Comparison of ENCODE assay signal across 14 cellular contexts in the genomic region with DNA sequence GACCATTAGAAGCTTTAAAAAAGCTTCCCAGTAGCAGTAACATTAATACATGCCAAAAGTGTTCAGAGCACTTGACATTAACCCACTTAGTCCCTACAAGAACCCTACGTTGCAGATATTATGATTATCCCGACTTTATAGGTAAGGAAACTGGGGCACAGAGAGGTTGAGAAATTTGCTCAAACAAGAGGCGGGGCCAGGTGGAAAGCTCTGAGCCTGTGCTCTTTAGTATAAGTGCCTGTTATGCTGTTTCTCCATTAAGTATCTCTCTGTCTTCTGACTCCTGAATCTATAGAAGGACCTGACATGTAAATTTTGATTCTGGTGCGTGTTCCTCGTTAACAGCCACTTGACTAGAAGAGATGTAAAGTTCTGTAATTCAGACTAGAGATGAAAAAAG.
"Had no signal": no experiment of that assay in that cellular context is flagged by ENCODE, and none has a peak within 500 bp of the region (broad histone marks: within the 10 kb centered on the region; RNA-seq: fewer than 3 reads in every experiment).

No MANE protein-coding gene starts in this region.

- H3K27me3 Mint-ChIP-seq: activated CD4-positive, alpha-beta memory T cell treated with anti-CD3 and anti-CD28 coated beads, Interleukin-2, amount 10 ng/mL, durations not matched to agents 7 days and 5 days; dendritic cell treated with granulocyte-macrophage colony-stimulating factor and Interleukin-4, amounts not matched to agents 40 ng/mL and 50 ng/mL, for 4 days had no signal

- H3K9me3 ChIP-seq: mucosa of descending colon, right lobe of liver, suprapubic skin had no signal

- H3K27me3 ChIP-seq: right lobe of liver, suprapubic skin had no signal

- DNase-seq: activated CD8-positive, alpha-beta memory T cell treated with anti-CD3 and anti-CD28 coated beads, Interleukin-2, amount 50 U/mL, for 48 hours; endodermal cell; hypothalamus; left cardiac atrium; nephron progenitor cell; psoas muscle; right lobe of liver; stimulated activated CD4-positive, alpha-beta T cell treated with anti-CD3 and anti-CD28 coated beads, Interleukin-12 subunit alpha, Interleukin-12 subunit beta, amount 100 ng/mL, for 4 hours; stimulated activated CD4-positive, alpha-beta T cell treated with anti-CD3 and anti-CD28 coated beads, Interleukin-2, amount 100 ng/mL, for 48 hours had no signal

- H3K27ac ChIP-seq: right lobe of liver, suprapubic skin had no signal

- ATAC-seq: left cardiac atrium, psoas muscle had no signal

- H3K4me3 ChIP-seq: mucosa of descending colon, right lobe of liver, suprapubic skin had no signal

- H3K4me1 ChIP-seq: right lobe of liver had no signal

- H3K4me3 Mint-ChIP-seq: activated CD4-positive, alpha-beta memory T cell treated with anti-CD3 and anti-CD28 coated beads, Interleukin-2, amount 10 ng/mL, durations not matched to agents 7 days and 5 days; activated naive CD4-positive, alpha-beta T cell treated with anti-CD3 and anti-CD28 coated beads for 36 hours; dendritic cell treated with granulocyte-macrophage colony-stimulating factor and Interleukin-4, amounts not matched to agents 40 ng/mL and 50 ng/mL, for 4 days; endodermal cell; nephron progenitor cell had no signal

- H3K36me3 ChIP-seq: right lobe of liver, suprapubic skin had no signal

- H3K9me3 Mint-ChIP-seq: activated CD4-positive, alpha-beta memory T cell treated with anti-CD3 and anti-CD28 coated beads, Interleukin-2, amount 10 ng/mL, durations not matched to agents 7 days and 5 days; activated naive CD4-positive, alpha-beta T cell treated with anti-CD3 and anti-CD28 coated beads for 36 hours; dendritic cell treated with granulocyte-macrophage colony-stimulating factor and Interleukin-4, amounts not matched to agents 40 ng/mL and 50 ng/mL, for 4 days; endodermal cell; nephron progenitor cell had no signal

- H3K27ac Mint-ChIP-seq: activated CD4-positive, alpha-beta memory T cell treated with anti-CD3 and anti-CD28 coated beads, Interleukin-2, amount 10 ng/mL, durations not matched to agents 7 days and 5 days; activated naive CD4-positive, alpha-beta T cell treated with anti-CD3 and anti-CD28 coated beads for 36 hours; dendritic cell treated with granulocyte-macrophage colony-stimulating factor and Interleukin-4, amounts not matched to agents 40 ng/mL and 50 ng/mL, for 4 days; endodermal cell; nephron progenitor cell had no signal
